8 cellular contexts compared by ENCODE assay signal in genomic region chr1:21216835-21217811, GRCh38. TPM values are rescaled to one million over a fixed set of nuclear protein-coding genes. Genes with fewer than 3 reads are reported as not detected.
DNase-seq lines count a peak whose midpoint lies in the region; ATAC-seq and TF ChIP-seq lines count a peak whose summit lies in the region.

No MANE protein-coding gene starts in this region.

- H3K4me3 ChIP-seq in GM06990 (replicated peaks; ENCODE audit: low read depth, low read length) = no peak overlapping the region
- no peak overlapping the region for H3K4me3 ChIP-seq in MM.1S (ENCODE audit: low read length)
- H3K4me3 ChIP-seq in colonic mucosa = no peak overlapping the region
- no peak overlapping the region for H3K4me3 ChIP-seq in mucosa of descending colon

- H3K9me3 Mint-ChIP-seq in activated CD4-positive, alpha-beta T cell treated with anti-CD3 and anti-CD28 coated beads for 36 hours (ENCODE audit: low read depth) = no peaks in the 10 kb centered on the region

- H2AFZ ChIP-seq in MM.1S (ENCODE audit: low read length) = no peak overlapping the region

- H3K79me2 ChIP-seq in MM.1S (ENCODE audit: low read length) = no peaks in the 10 kb centered on the region

- H3K4me3 Mint-ChIP-seq in activated CD4-positive, alpha-beta T cell treated with anti-CD3 and anti-CD28 coated beads for 36 hours = no peak overlapping the region

- H3K9ac ChIP-seq in MM.1S (ENCODE audit: low read length) (no peak overlapping the region), colonic mucosa (ENCODE audit: low read depth in 2 of 2, low read length in 2 of 2) (peak overlapping the region in 1 of 2 donors; percentile 18)

- H3K27ac ChIP-seq in MM.1S (ENCODE audit: low read length) = no peak overlapping the region
- no peak overlapping the region for H3K27ac ChIP-seq in colonic mucosa

- ATAC-seq in activated CD4-positive, alpha-beta T cell treated with anti-CD3 and anti-CD28 coated beads for 36 hours = peak; percentile 71
- ATAC-seq in mucosa of descending colon (peak; percentile 76), GM19397 (IDR thresholded peaks at IDR 0.05; ENCODE audit: unreplicated experiment) (no peak), HG03460 (IDR thresholded peaks at IDR 0.05; ENCODE audit: unreplicated experiment) (no peak)

- no peak overlapping the region for H3K4me2 ChIP-seq in MM.1S (ENCODE audit: low read depth, low read length)

- H3K4me1 ChIP-seq in MM.1S (ENCODE audit: low read length) (no peaks in the 10 kb centered on the region), colonic mucosa (no peaks in the 10 kb centered on the region), mucosa of descending colon (ENCODE audit: low read depth) (no peaks in the 10 kb centered on the region)

- no peaks in the 10 kb centered on the region for H3K9me2 ChIP-seq in MM.1S (replicated peaks; ENCODE audit: insufficient read depth, low read length)

- H3F3A ChIP-seq in MM.1S (ENCODE audit: insufficient read depth, low read length) = no peaks in the 10 kb centered on the region

- POLR2A ChIA-PET in activated CD4-positive, alpha-beta T cell treated with anti-CD3 and anti-CD28 coated beads for 36 hours (lab: Charles Lee) = interaction anchor here (0.6 kb wide), 1 partner anchor 146 kb away, joined by 3 read pairs; no protein-coding TSS in a partner anchor

- H3K27me3 ChIP-seq in GM06990 (replicated peaks; ENCODE audit: control insufficient read depth, insufficient read depth, low read length) (no peaks in the 10 kb centered on the region), MM.1S (replicated peaks; ENCODE audit: insufficient read depth, low read length) (no peaks in the 10 kb centered on the region), colonic mucosa (no peaks in the 10 kb centered on the region)

- CTCF ChIA-PET in activated CD4-positive, alpha-beta T cell treated with anti-CD3 and anti-CD28 coated beads for 36 hours (lab: Charles Lee) = interaction anchor here (0.5 to 3.7 kb wide), 19 partner anchors 9 to 700 kb away, joined by 3 to 32 read pairs (median 4); no protein-coding TSS in a partner anchor

- peaks cover 12% of the 10 kb centered on the region for H3K36me3 Mint-ChIP-seq in activated CD4-positive, alpha-beta T cell treated with anti-CD3 and anti-CD28 coated beads for 36 hours (ENCODE audit: low read depth)

- intact Hi-C loops in activated CD4-positive, alpha-beta T cell treated with anti-CD3 and anti-CD28 coated beads for 36 hours (cut with DNase I, micrococcal nuclease) = loop anchor here (1.0 to 5.0 kb wide), 4 partner anchors 150 to 274 kb away; partner anchors contain the start of gene NBPF3 (in 1 of the 2)
- intact Hi-C loops in colonic mucosa (cut with DNase I) (loop anchor here (10.0 kb wide), 1 partner anchor 358 kb away; no protein-coding TSS in a partner anchor), mucosa of descending colon (cut with DNase I, micrococcal nuclease) (no loop called here)

- H3K36me3 ChIP-seq in GM06990 (ENCODE audit: control insufficient read depth, insufficient read depth, low read length) (peaks cover 7% of the 10 kb centered on the region), MM.1S (replicated peaks; ENCODE audit: insufficient read depth, low read length) (no peaks in the 10 kb centered on the region), colonic mucosa (peaks cover 3% of the 10 kb centered on the region), mucosa of descending colon (ENCODE audit: low read depth) (peaks cover 7% of the 10 kb centered on the region)

- H3K9me3 ChIP-seq in MM.1S (replicated peaks; ENCODE audit: insufficient read depth, low read length) (no peaks in the 10 kb centered on the region), colonic mucosa (no peaks in the 10 kb centered on the region), mucosa of descending colon (no peaks in the 10 kb centered on the region)

- H3K27me3 Mint-ChIP-seq in activated CD4-positive, alpha-beta T cell treated with anti-CD3 and anti-CD28 coated beads for 36 hours = no peaks in the 10 kb centered on the region

- no peaks in the 10 kb centered on the region for H4K20me1 ChIP-seq in MM.1S (ENCODE audit: insufficient read depth, low read length)

- H3K4me1 Mint-ChIP-seq in activated CD4-positive, alpha-beta T cell treated with anti-CD3 and anti-CD28 coated beads for 36 hours = no peaks in the 10 kb centered on the region

- peak overlapping the region; percentile 37 for H3K27ac Mint-ChIP-seq in activated CD4-positive, alpha-beta T cell treated with anti-CD3 and anti-CD28 coated beads for 36 hours

- peak; percentile 38 for DNase-seq in GM06990 (ENCODE audit: extremely low read depth, insufficient read length)
- peak; percentile 63 for DNase-seq in MM.1S
- DNase-seq in activated CD4-positive, alpha-beta T cell treated with anti-CD3 and anti-CD28 coated beads for 36 hours = peak; percentile 86
- peak; percentile 74 for DNase-seq in colonic mucosa
- peak; percentile 61 to 78 (median 61) for DNase-seq in mucosa of descending colon
- DNase-seq in stimulated activated CD8-positive, alpha-beta memory T cell treated with anti-CD3 and anti-CD28 coated beads, Interleukin-7, amount 100 ng/mL, for 24 hours (ENCODE audit: low read depth) = peak; percentile 45

- TF ChIP-seq CTCF in GM06990 (IDR thresholded peaks at IDR 0.05; ENCODE audit: insufficient read depth, low read length, poor library complexity, severe bottlenecking) = peak; percentile 86
- TF ChIP-seq CTCF in MM.1S (IDR thresholded peaks at IDR 0.05; ENCODE audit: low read length) = peak; percentile 79
- peak; percentile 73 for TF ChIP-seq CTCF in colonic mucosa (IDR thresholded peaks at IDR 0.05)
- TF ChIP-seq CTCF in mucosa of descending colon (IDR thresholded peaks at IDR 0.05) = peak; percentile 78

RNA-seq across cellular contexts. Expression of gene EIF4G3, which starts 40.4 kb away (rescaled TPM):
- 10 to 100 TPM; 47.0 to 55.0 TPM for total RNA-seq in activated CD4-positive, alpha-beta T cell treated with anti-CD3 and anti-CD28 coated beads for 36 hours
- 10 to 100 TPM; 70.3 to 70.5 TPM for total RNA-seq in colonic mucosa
- 100 to 1,000 TPM in 1 of 3 donors, 10 to 100 TPM in 2; 59.5 to 106 (median 90.8) TPM for total RNA-seq in mucosa of descending colon

Comparison
In these comparisons a context has a peak if more than half of its experiments do, and no peak if none do; other contexts are left out.
1. ATAC-seq: peak in activated CD4-positive, alpha-beta T cell treated with anti-CD3 and anti-CD28 coated beads for 36 hours (single experiment) and mucosa of descending colon (single experiment); none in GM19397 (single experiment) and HG03460 (single experiment).
2. intact Hi-C loops: an anchor here in activated CD4-positive, alpha-beta T cell treated with anti-CD3 and anti-CD28 coated beads for 36 hours (1.0 to 5.0 kb wide) and colonic mucosa (10.0 kb wide); none called in mucosa of descending colon.
3. Peak in every context shown above with its lines, with median percentiles within 50 percentile points of each other: DNase-seq and CTCF ChIP-seq.